In the genomic region with DNA sequence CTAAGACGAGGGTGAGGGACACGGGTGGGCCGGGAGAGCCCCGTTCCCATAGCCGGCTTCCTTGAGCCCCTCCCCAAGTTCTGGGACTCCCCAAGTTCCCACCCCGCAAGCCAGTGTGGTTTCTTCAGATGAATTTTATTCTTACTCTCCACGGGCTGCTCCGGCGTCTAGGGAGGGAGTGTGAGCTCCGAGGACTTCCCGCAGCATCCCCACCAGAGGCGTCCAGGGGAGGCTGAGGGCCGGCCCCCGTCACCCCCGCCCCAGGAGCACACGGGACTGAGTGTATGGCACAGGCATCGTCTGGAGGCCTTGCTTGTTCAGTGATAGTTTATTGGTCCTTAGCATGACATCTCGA, we compare ENCODE assay signal across 10 cellular contexts. TPM values are rescaled to one million over a fixed set of nuclear protein-coding genes. Genes with fewer than 3 reads are reported as not detected.
DNase-seq lines count a peak whose midpoint lies in the region; ATAC-seq, FAIRE-seq and TF ChIP-seq lines count a peak whose summit lies in the region.
"Had no signal": no experiment of that assay in that cellular context is flagged by ENCODE, and none has a peak within 500 bp of the region (broad histone marks: within the 10 kb centered on the region; RNA-seq: fewer than 3 reads in every experiment).

No MANE protein-coding gene starts in this region.

- H3K36me3 ChIP-seq in iPS DF 6.9 (ENCODE audit: control insufficient read depth, insufficient read depth, low read length) (no peaks in the 10 kb centered on the region), small intestine (ENCODE audit: control insufficient read depth in 2 of 2, insufficient read depth in 2 of 2, low read length in 2 of 2) (no peaks in the 10 kb centered on the region)

- peaks cover 29% of the 10 kb centered on the region for H3K27me3 Mint-ChIP-seq in activated CD4-positive, alpha-beta T cell treated with anti-CD3 and anti-CD28 coated beads, Interleukin-2, amount 10 ng/mL, durations not matched to agents 24 days and 14 days
- peaks cover 41% of the 10 kb centered on the region for H3K27me3 Mint-ChIP-seq in activated naive CD8-positive, alpha-beta T cell treated with anti-CD3 and anti-CD28 coated beads, Interleukin-2, amount 10 ng/mL, durations not matched to agents 7 days and 5 days

- H3K27me3 ChIP-seq in iPS DF 6.9 (ENCODE audit: control insufficient read depth, insufficient read depth, low read length) (no peaks in the 10 kb centered on the region; the same call in 1 of the 2 replicates), small intestine (ENCODE audit: control insufficient read depth in 2 of 2, insufficient read depth in 2 of 2, low read length in 2 of 2) (peaks cover 0 to 2% of the 10 kb centered on the region in 2 donors)

- H3K4me1 Mint-ChIP-seq in activated CD4-positive, alpha-beta T cell treated with anti-CD3 and anti-CD28 coated beads, Interleukin-2, amount 10 ng/mL, durations not matched to agents 24 days and 14 days = peaks cover 1% of the 10 kb centered on the region
- H3K4me1 Mint-ChIP-seq in activated naive CD8-positive, alpha-beta T cell treated with anti-CD3 and anti-CD28 coated beads, Interleukin-2, amount 10 ng/mL, durations not matched to agents 7 days and 5 days = peaks cover 3% of the 10 kb centered on the region
- no peaks in the 10 kb centered on the region for H3K4me1 Mint-ChIP-seq in stimulated activated effector memory CD8-positive, alpha-beta T cell treated with anti-CD3 and anti-CD28 coated beads, Interleukin-12 subunit alpha, Interleukin-12 subunit beta, amount 100 ng/mL, for 72 hours

- no peaks in the 10 kb centered on the region for H3K9me3 Mint-ChIP-seq in activated CD4-positive, alpha-beta T cell treated with anti-CD3 and anti-CD28 coated beads, Interleukin-2, amount 10 ng/mL, durations not matched to agents 24 days and 14 days
- no peaks in the 10 kb centered on the region for H3K9me3 Mint-ChIP-seq in activated naive CD8-positive, alpha-beta T cell treated with anti-CD3 and anti-CD28 coated beads, Interleukin-2, amount 10 ng/mL, durations not matched to agents 7 days and 5 days
- no peaks in the 10 kb centered on the region for H3K9me3 Mint-ChIP-seq in stimulated activated effector memory CD8-positive, alpha-beta T cell treated with anti-CD3 and anti-CD28 coated beads, Interleukin-12 subunit alpha, Interleukin-12 subunit beta, amount 100 ng/mL, for 72 hours
- H3K9me3 Mint-ChIP-seq: dendritic cell treated with granulocyte-macrophage colony-stimulating factor and Interleukin-4, amounts not matched to agents 40 ng/mL and 50 ng/mL, for 4 days had no signal

- no peaks in the 10 kb centered on the region for H3K36me3 Mint-ChIP-seq in activated CD4-positive, alpha-beta T cell treated with anti-CD3 and anti-CD28 coated beads, Interleukin-2, amount 10 ng/mL, durations not matched to agents 24 days and 14 days (ENCODE audit: low read depth)
- H3K36me3 Mint-ChIP-seq in activated naive CD8-positive, alpha-beta T cell treated with anti-CD3 and anti-CD28 coated beads, Interleukin-2, amount 10 ng/mL, durations not matched to agents 7 days and 5 days = no peaks in the 10 kb centered on the region
- H3K36me3 Mint-ChIP-seq in stimulated activated effector memory CD8-positive, alpha-beta T cell treated with anti-CD3 and anti-CD28 coated beads, Interleukin-12 subunit alpha, Interleukin-12 subunit beta, amount 100 ng/mL, for 72 hours = no peaks in the 10 kb centered on the region

- intact Hi-C loops in activated CD4-positive, alpha-beta T cell treated with anti-CD3 and anti-CD28 coated beads, Interleukin-2, amount 10 ng/mL, durations not matched to agents 24 days and 14 days (cut with micrococcal nuclease) = loop anchor here (1.0 kb wide), 1 partner anchor 16 kb away; no protein-coding TSS in a partner anchor
- intact Hi-C loops in posterior cingulate gyrus (cut with DNase I) = no loop called here

- H3K4me3 ChIP-seq in iPS DF 6.9 (ENCODE audit: low read length) = peak overlapping the region; percentile 44; the same call in 1 of the 2 replicates
- H3K4me3 ChIP-seq in small intestine (ENCODE audit: low read depth in 1 of 2, low read length in 2 of 2) = no peak overlapping the region

- H3K27ac ChIP-seq in iPS DF 6.9 (ENCODE audit: low read length) = no peak overlapping the region
- H3K27ac ChIP-seq in small intestine (ENCODE audit: low read depth in 1 of 2, low read length in 1 of 2) = no peak overlapping the region

- FAIRE-seq in small intestine (lab: Jason Lieb, UNC) = no peak

- H3K4me1 ChIP-seq in iPS DF 6.9 (ENCODE audit: control insufficient read depth, insufficient read depth, low read length) (peaks cover 2% of the 10 kb centered on the region; the same call in 1 of the 2 replicates), small intestine (ENCODE audit: control insufficient read depth in 2 of 2, insufficient read depth in 1 of 2, low read depth in 1 of 2, low read length in 1 of 2) (peaks cover 0 to 2% of the 10 kb centered on the region in 2 donors)

- no peak for TF ChIP-seq CTCF in GM10248 (IDR thresholded peaks at IDR 0.05; ENCODE audit: control extremely low read depth, extremely low read depth, low read depth, missing control alignments)

- DNase-seq in activated CD4-positive, alpha-beta T cell treated with anti-CD3 and anti-CD28 coated beads, Interleukin-2, amount 10 ng/mL, durations not matched to agents 24 days and 14 days = no peak
- DNase-seq in activated CD4-positive, alpha-beta T cell treated with anti-CD3 and anti-CD28 coated beads for 4 hours = no peak
- no peak for DNase-seq in activated naive CD8-positive, alpha-beta T cell treated with anti-CD3 and anti-CD28 coated beads, Interleukin-2, amount 10 ng/mL, durations not matched to agents 7 days and 5 days
- no peak for DNase-seq in iPS DF 6.9 (ENCODE audit: low read depth, low spot score)
- no peak for DNase-seq in stimulated activated effector memory CD8-positive, alpha-beta T cell treated with anti-CD3 and anti-CD28 coated beads, Interleukin-12 subunit alpha, Interleukin-12 subunit beta, amount 100 ng/mL, for 72 hours (ENCODE audit: low spot score in 2 of 2)
- no peak for DNase-seq in posterior cingulate gyrus
- no peak for DNase-seq in small intestine
- DNase-seq in GM10248 (ENCODE audit: extremely low spot score) = no peak
- DNase-seq: kidney glomerular epithelial cell had no signal

- CTCF ChIA-PET in GM10248 (lab: Yijun Ruan, JAX) = interaction anchor here (0.9 to 1.6 kb wide), 6 partner anchors 9 to 71 kb away, joined by 3 to 5 read pairs (median 4); no protein-coding TSS in a partner anchor

- no peak overlapping the region for H3K27ac Mint-ChIP-seq in activated CD4-positive, alpha-beta T cell treated with anti-CD3 and anti-CD28 coated beads, Interleukin-2, amount 10 ng/mL, durations not matched to agents 24 days and 14 days
- H3K27ac Mint-ChIP-seq in activated naive CD8-positive, alpha-beta T cell treated with anti-CD3 and anti-CD28 coated beads, Interleukin-2, amount 10 ng/mL, durations not matched to agents 7 days and 5 days = no peak overlapping the region
- no peak overlapping the region for H3K27ac Mint-ChIP-seq in stimulated activated effector memory CD8-positive, alpha-beta T cell treated with anti-CD3 and anti-CD28 coated beads, Interleukin-12 subunit alpha, Interleukin-12 subunit beta, amount 100 ng/mL, for 72 hours
- H3K27ac Mint-ChIP-seq: dendritic cell treated with granulocyte-macrophage colony-stimulating factor and Interleukin-4, amounts not matched to agents 40 ng/mL and 50 ng/mL, for 4 days had no signal

- H3K4me3 Mint-ChIP-seq in activated CD4-positive, alpha-beta T cell treated with anti-CD3 and anti-CD28 coated beads, Interleukin-2, amount 10 ng/mL, durations not matched to agents 24 days and 14 days = peak overlapping the region; percentile 54
- peak overlapping the region; percentile 54 for H3K4me3 Mint-ChIP-seq in activated naive CD8-positive, alpha-beta T cell treated with anti-CD3 and anti-CD28 coated beads, Interleukin-2, amount 10 ng/mL, durations not matched to agents 7 days and 5 days
- H3K4me3 Mint-ChIP-seq in stimulated activated effector memory CD8-positive, alpha-beta T cell treated with anti-CD3 and anti-CD28 coated beads, Interleukin-12 subunit alpha, Interleukin-12 subunit beta, amount 100 ng/mL, for 72 hours = peak overlapping the region; percentile 29
- H3K4me3 Mint-ChIP-seq: dendritic cell treated with granulocyte-macrophage colony-stimulating factor and Interleukin-4, amounts not matched to agents 40 ng/mL and 50 ng/mL, for 4 days had no signal

- ATAC-seq in activated naive CD8-positive, alpha-beta T cell treated with anti-CD3 and anti-CD28 coated beads, Interleukin-2, amount 10 ng/mL, durations not matched to agents 7 days and 5 days (ENCODE audit: low read depth) = peak; percentile 26
- ATAC-seq in stimulated activated effector memory CD8-positive, alpha-beta T cell treated with anti-CD3 and anti-CD28 coated beads, Interleukin-12 subunit alpha, Interleukin-12 subunit beta, amount 100 ng/mL, for 72 hours = peak; percentile 25

- no peaks in the 10 kb centered on the region for H3K9me3 ChIP-seq in iPS DF 6.9 (ENCODE audit: control insufficient read depth, insufficient read depth, low read length)
- no peaks in the 10 kb centered on the region for H3K9me3 ChIP-seq in small intestine (ENCODE audit: control insufficient read depth, low read depth)

- WGBS in iPS DF 6.9 (ENCODE audit: insufficient coverage, insufficient read length) = no CpG with 5 or more reads among the region's 18 CpGs
- 5 to 16% (median 5%) methylated on average over 18 of the region's 18 CpGs for WGBS in small intestine, 3 donors

- POLR2A ChIA-PET in activated naive CD8-positive, alpha-beta T cell treated with anti-CD3 and anti-CD28 coated beads, Interleukin-2, amount 10 ng/mL, durations not matched to agents 7 days and 5 days (lab: Charles Lee) = interaction anchor here (1.2 to 1.7 kb wide), 2 partner anchors 10 to 92 kb away, joined by 3 to 9 read pairs; partner anchors contain the start of gene SLC4A11
- POLR2A ChIA-PET in GM10248 (lab: Yijun Ruan, JAX) = no interaction called here

RNA-seq across cellular contexts. Expression of gene SLC4A11, which starts 10.0 kb away (rescaled TPM):
- total RNA-seq in activated CD4-positive, alpha-beta T cell treated with anti-CD3 and anti-CD28 coated beads, Interleukin-2, amount 10 ng/mL, durations not matched to agents 24 days and 14 days = 1.9 and 2.4 TPM in 2 replicates
- 1 to 10 TPM; 1.9 to 2.4 TPM for total RNA-seq in activated naive CD8-positive, alpha-beta T cell treated with anti-CD3 and anti-CD28 coated beads, Interleukin-2, amount 10 ng/mL, durations not matched to agents 7 days and 5 days
- under 1 TPM; 0.27 to 0.57 (median 0.45) TPM for polyA plus RNA-seq in small intestine

RNA-seq across cellular contexts. Expression of gene ITPA, which starts 39.7 kb away (rescaled TPM):
- 102 and 103 TPM in 2 replicates for total RNA-seq in activated CD4-positive, alpha-beta T cell treated with anti-CD3 and anti-CD28 coated beads, Interleukin-2, amount 10 ng/mL, durations not matched to agents 24 days and 14 days
- total RNA-seq in activated naive CD8-positive, alpha-beta T cell treated with anti-CD3 and anti-CD28 coated beads, Interleukin-2, amount 10 ng/mL, durations not matched to agents 7 days and 5 days = 10 to 100 TPM; 44.3 to 44.4 TPM
- polyA plus RNA-seq in small intestine = 10 to 100 TPM; 67.6 to 97.0 (median 71.8) TPM

RNA-seq across cellular contexts. Expression of gene DDRGK1, which starts 44.5 kb away (rescaled TPM):
- 59.0 and 70.0 TPM in 2 replicates for total RNA-seq in activated CD4-positive, alpha-beta T cell treated with anti-CD3 and anti-CD28 coated beads, Interleukin-2, amount 10 ng/mL, durations not matched to agents 24 days and 14 days
- 10 to 100 TPM; 58.1 to 59.2 TPM for total RNA-seq in activated naive CD8-positive, alpha-beta T cell treated with anti-CD3 and anti-CD28 coated beads, Interleukin-2, amount 10 ng/mL, durations not matched to agents 7 days and 5 days
- polyA plus RNA-seq in small intestine = 10 to 100 TPM; 37.1 to 96.9 (median 55.1) TPM
